8 cellular contexts compared by ENCODE assay signal in the genomic region with DNA sequence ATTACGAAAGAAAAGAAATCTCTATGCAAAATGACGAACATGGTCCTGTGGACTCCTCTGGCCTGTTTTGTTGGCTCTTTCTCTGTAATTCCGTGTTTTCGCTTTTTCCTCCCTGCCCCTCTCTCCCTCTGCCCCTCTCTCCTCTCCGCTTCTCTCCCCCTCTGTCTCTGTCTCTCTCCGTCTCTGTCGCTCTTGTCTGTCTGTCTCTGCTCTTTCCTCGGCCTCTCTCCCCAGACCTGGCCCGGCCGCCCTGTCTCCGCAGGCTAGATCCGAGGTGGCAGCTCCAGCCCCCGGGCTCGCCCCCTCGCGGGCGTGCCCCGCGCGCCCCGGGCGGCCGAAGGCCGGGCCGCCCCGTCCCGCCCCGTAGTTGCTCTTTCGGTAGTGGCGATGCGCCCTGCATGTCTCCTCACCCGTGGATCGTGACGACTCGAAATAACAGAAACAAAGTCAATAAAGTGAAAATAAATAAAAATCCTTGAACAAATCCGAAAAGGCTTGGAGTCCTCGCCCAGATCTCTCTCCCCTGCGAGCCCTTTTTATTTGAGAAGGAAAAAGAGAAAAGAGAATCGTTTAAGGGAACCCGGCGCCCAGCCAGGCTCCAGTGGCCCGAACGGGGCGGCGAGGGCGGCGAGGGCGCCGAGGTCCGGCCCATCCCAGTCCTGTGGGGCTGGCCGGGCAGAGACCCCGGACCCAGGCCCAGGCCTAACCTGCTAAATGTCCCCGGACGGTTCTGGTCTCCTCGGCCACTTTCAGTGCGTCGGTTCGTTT.
DNase-seq lines count a peak whose midpoint lies in the region; ATAC-seq and TF ChIP-seq lines count a peak whose summit lies in the region.

No MANE protein-coding gene starts in this region.

- no peak overlapping the region for H3K9ac ChIP-seq in trophoblast cell (ENCODE audit: low read length)

- no peak overlapping the region for H3K4ac ChIP-seq in trophoblast cell (ENCODE audit: low read depth, low read length)

- H3K18ac ChIP-seq in trophoblast cell (ENCODE audit: low read length): no peak overlapping the region

- no peaks in the 10 kb centered on the region for H3K36me3 ChIP-seq in ascending aorta
- H3K36me3 ChIP-seq in trophoblast cell (ENCODE audit: control insufficient read depth in 1 of 2, insufficient read depth in 2 of 2, low read length in 2 of 2): no peaks in the 10 kb centered on the region

- no peaks in the 10 kb centered on the region for H3K9me3 ChIP-seq in ascending aorta
- peaks cover 3% of the 10 kb centered on the region for H3K9me3 ChIP-seq in trophoblast cell (ENCODE audit: insufficient read depth, low read depth, low read length)

- H3K4me1 ChIP-seq in ascending aorta (peaks cover 9 to 24% of the 10 kb centered on the region in 2 donors), trophoblast cell (ENCODE audit: control insufficient read depth in 1 of 2, insufficient read depth in 2 of 2, low read length in 2 of 2) (peaks cover 0 to 9% of the 10 kb centered on the region in 2 experiments)

- H4K91ac ChIP-seq in trophoblast cell (ENCODE audit: low read depth, low read length): no peak overlapping the region

- H2AK5ac ChIP-seq in trophoblast cell (ENCODE audit: low read length): no peak overlapping the region

- no peak overlapping the region for H4K8ac ChIP-seq in trophoblast cell (ENCODE audit: low read depth, low read length)

- peaks cover 4% of the 10 kb centered on the region for H3K36me3 Mint-ChIP-seq in memory B cell
- no peaks in the 10 kb centered on the region for H3K36me3 Mint-ChIP-seq in type B pancreatic cell

- peaks cover 26% of the 10 kb centered on the region for H3K4me1 Mint-ChIP-seq in memory B cell
- H3K4me1 Mint-ChIP-seq in type B pancreatic cell (ENCODE audit: unreplicated experiment): peaks cover 14% of the 10 kb centered on the region

- no peak overlapping the region for H2AFZ ChIP-seq in trophoblast cell (ENCODE audit: insufficient read depth, low read length, poor library complexity)

- no peaks in the 10 kb centered on the region for H3K79me2 ChIP-seq in trophoblast cell (ENCODE audit: control insufficient read depth, insufficient read depth, low read length, poor library complexity)

- no peak overlapping the region for H3K14ac ChIP-seq in trophoblast cell (ENCODE audit: low read length)

- H3K9me3 Mint-ChIP-seq in memory B cell: no peaks in the 10 kb centered on the region
- no peaks in the 10 kb centered on the region for H3K9me3 Mint-ChIP-seq in type B pancreatic cell

- no peak overlapping the region for H2BK12ac ChIP-seq in trophoblast cell (ENCODE audit: low read length)

- intact Hi-C loops in ascending aorta (cut with DNase I): no loop called here

- no CpG with 5 or more reads among the region's 58 CpGs for WGBS in trophoblast cell (ENCODE audit: extremely low coverage, insufficient coverage, insufficient read length)

- peaks cover 16% of the 10 kb centered on the region for H3K27me3 ChIP-seq in ascending aorta
- peaks cover 88% of the 10 kb centered on the region for H3K27me3 ChIP-seq in trophoblast cell (ENCODE audit: insufficient read depth, low read length)

- ATAC-seq in memory B cell (ENCODE audit: low read depth): peak; percentile 9
- ATAC-seq in HG02763 (IDR thresholded peaks at IDR 0.05; ENCODE audit: unreplicated experiment): no peak

- H3K27ac Mint-ChIP-seq in memory B cell (peak overlapping the region; percentile 33), type B pancreatic cell (no peak overlapping the region)

- H4K12ac ChIP-seq in trophoblast cell (ENCODE audit: low read depth, low read length): no peak overlapping the region

- DNase-seq in activated T-cell treated with anti-CD3 and anti-CD28 coated beads, Interleukin-2, amount 50 U/mL, for 1 hour: peak; percentile 25
- DNase-seq in activated T-cell treated with anti-CD3 and anti-CD28 coated beads for 4 hours (no peak), ascending aorta (ENCODE audit: low spot score in 2 of 2) (peak in 1 of 2 donors; percentile 43), memory B cell (ENCODE audit: low spot score in 2 of 2) (no peak), type B pancreatic cell (ENCODE audit: extremely low spot score, unreplicated experiment) (no peak), NCI-H1105 (lab: John Stamatoyannopoulos, UW) (no peak), trophoblast cell (no peak)

- no peaks in the 10 kb centered on the region for H3K79me1 ChIP-seq in trophoblast cell (ENCODE audit: low read length)

- H3K27me3 Mint-ChIP-seq in memory B cell: peaks cover 54% of the 10 kb centered on the region
- peaks cover 47% of the 10 kb centered on the region for H3K27me3 Mint-ChIP-seq in type B pancreatic cell

- no peak overlapping the region for H2BK5ac ChIP-seq in trophoblast cell (ENCODE audit: low read depth, low read length, poor library complexity)

- H3K23ac ChIP-seq in trophoblast cell (ENCODE audit: low read length): no peak overlapping the region

- peak overlapping the region; percentile 71 for H3K4me3 Mint-ChIP-seq in memory B cell
- peak overlapping the region; percentile 87 for H3K4me3 Mint-ChIP-seq in type B pancreatic cell

- H3K4me3 ChIP-seq in ascending aorta (peak overlapping the region; percentile 60 to 63), trophoblast cell (ENCODE audit: low read depth, low read length) (no peak overlapping the region)

- no peak overlapping the region for H3K4me2 ChIP-seq in trophoblast cell (ENCODE audit: low read length)

- no peak overlapping the region for H2BK120ac ChIP-seq in trophoblast cell (ENCODE audit: insufficient read depth, low read length, poor library complexity)

- TF ChIP-seq CTCF in ascending aorta (IDR thresholded peaks at IDR 0.05) (peak in 1 of 3 experiments; percentile 3), type B pancreatic cell (conservative IDR thresholded peaks at IDR 0.05) (no peak)

- H3K27ac ChIP-seq in ascending aorta: no peak overlapping the region
- H3K27ac ChIP-seq in trophoblast cell (ENCODE audit: low read depth, low read length): no peak overlapping the region
